19 cellular contexts compared by ENCODE assay signal in the genomic region with DNA sequence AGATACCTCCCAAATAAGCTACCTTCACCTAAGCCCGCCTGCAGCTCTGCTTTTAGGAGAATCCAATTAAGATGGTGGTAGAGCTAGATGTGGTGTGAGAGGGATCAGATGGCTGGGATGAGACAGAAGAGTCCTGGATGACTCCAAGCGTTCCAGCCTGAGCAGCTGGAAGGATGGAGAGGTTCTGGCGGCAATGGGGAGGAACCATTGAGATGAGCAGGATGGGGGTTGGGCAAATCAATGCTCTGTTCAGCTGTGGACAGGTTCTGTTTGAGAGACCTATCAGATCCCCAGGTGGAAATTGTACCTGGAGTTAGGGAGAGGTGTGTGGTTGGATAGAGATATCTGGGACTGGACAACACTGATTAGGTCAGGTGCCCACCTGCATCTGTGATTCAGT. TPM values are rescaled to one million over a fixed set of nuclear protein-coding genes. Genes with fewer than 3 reads are reported as not detected.
DNase-seq lines count a peak whose midpoint lies in the region; ATAC-seq lines count a peak whose summit lies in the region.
"Had no signal": no experiment of that assay in that cellular context is flagged by ENCODE, and none has a peak within 500 bp of the region (broad histone marks: within the 10 kb centered on the region; RNA-seq: fewer than 3 reads in every experiment).

No MANE protein-coding gene starts in this region.

- H3K4me3 ChIP-seq in BLaER1 (no peak overlapping the region), neuronal stem cell (ENCODE audit: low read length in 2 of 2) (no peak overlapping the region)
- H3K4me3 ChIP-seq: BLaER1 treated with 17β-estradiol and CSF1 and Interleukin-3, amounts not matched to agents 10 nM and 100 nM had no signal

- no peaks in the 10 kb centered on the region for H3K9me3 Mint-ChIP-seq in activated T-cell treated with anti-CD3 and anti-CD28 coated beads, Interleukin-2, amount 50 U/mL, for 4 hours
- H3K9me3 Mint-ChIP-seq: CD8-positive, alpha-beta T cell had no signal

- H3K9ac ChIP-seq in BLaER1, result no peak overlapping the region
- H3K9ac ChIP-seq in neuronal stem cell (ENCODE audit: low read depth, low read length, poor library complexity), result no peak overlapping the region
- H3K9ac ChIP-seq: BLaER1 treated with 17β-estradiol and CSF1 and Interleukin-3, amounts not matched to agents 10 nM and 100 nM had no signal

- H3K79me1 ChIP-seq in neuronal stem cell (ENCODE audit: low read depth, low read length), result no peaks in the 10 kb centered on the region

- peaks cover 96% of the 10 kb centered on the region for H3K4me1 ChIP-seq in BLaER1
- H3K4me1 ChIP-seq in neuronal stem cell (ENCODE audit: control insufficient read depth in 2 of 2, insufficient read depth in 1 of 2, low read depth in 1 of 2, low read length in 2 of 2), result no peaks in the 10 kb centered on the region

- H3K9me3 ChIP-seq in BLaER1 (no peaks in the 10 kb centered on the region), neuronal stem cell (replicated peaks in 1 of 2; ENCODE audit: control insufficient read depth in 2 of 2, insufficient read depth in 1 of 2, low read depth in 1 of 2, low read length in 2 of 2) (peaks cover 0 to 33% of the 10 kb centered on the region in 2 donors)
- H3K9me3 ChIP-seq: BLaER1 treated with 17β-estradiol and CSF1 and Interleukin-3, amounts not matched to agents 10 nM and 100 nM had no signal

- peaks cover 8% of the 10 kb centered on the region for H3K27me3 Mint-ChIP-seq in activated T-cell treated with anti-CD3 and anti-CD28 coated beads, Interleukin-2, amount 50 U/mL, for 4 hours (ENCODE audit: low read depth)

- H3K27ac ChIP-seq in BLaER1 (no peak overlapping the region), caudate nucleus (ENCODE audit: low read depth, low read length) (peak overlapping the region; percentile 91), neuronal stem cell (replicated peaks; ENCODE audit: low read length) (no peak overlapping the region), temporal lobe (ENCODE audit: low read depth, low read length) (peak overlapping the region; percentile 98)

- no peak overlapping the region for H3K4ac ChIP-seq in neuronal stem cell (ENCODE audit: low read length)

- H3K23ac ChIP-seq in neuronal stem cell (ENCODE audit: low read depth, low read length, poor library complexity), result no peak overlapping the region

- H4K8ac ChIP-seq in neuronal stem cell (ENCODE audit: low read depth, low read length), result no peak overlapping the region

- no peaks in the 10 kb centered on the region for H3K36me3 Mint-ChIP-seq in activated T-cell treated with anti-CD3 and anti-CD28 coated beads, Interleukin-2, amount 50 U/mL, for 4 hours (ENCODE audit: insufficient read depth)
- H3K36me3 Mint-ChIP-seq: CD8-positive, alpha-beta T cell had no signal

- H3K14ac ChIP-seq in neuronal stem cell (ENCODE audit: low read length), result peak overlapping the region; percentile 48

- H2AK5ac ChIP-seq in neuronal stem cell (ENCODE audit: low read depth, low read length), result no peak overlapping the region

- no peak overlapping the region for H3K18ac ChIP-seq in neuronal stem cell (ENCODE audit: low read length)

- H3K4me2 ChIP-seq in BLaER1, result peak overlapping the region; percentile 3; the same call in 1 of the 2 replicates
- H3K4me2 ChIP-seq in neuronal stem cell (ENCODE audit: insufficient read depth, low read length, poor library complexity, severe bottlenecking), result no peak overlapping the region

- H4K91ac ChIP-seq in neuronal stem cell (ENCODE audit: low read depth, low read length, poor library complexity), result no peak overlapping the region

- WGBS in neuronal stem cell (ENCODE audit: extremely low coverage in 2 of 2, insufficient read length in 2 of 2, insufficient replicate concordance in 1 of 2), 2 donors, result no CpG with 5 or more reads among the region's 3 CpGs

- ATAC-seq in HG03135 (IDR thresholded peaks at IDR 0.05; ENCODE audit: unreplicated experiment), result no peak
- no peak for ATAC-seq in activated T-cell treated with anti-CD3 and anti-CD28 coated beads, Interleukin-2, amount 50 U/mL, for 4 hours
- ATAC-seq: CD8-positive, alpha-beta T cell; HCT116; HepG2 had no signal

- H2BK15ac ChIP-seq in neuronal stem cell (ENCODE audit: low read length), result no peak overlapping the region

- H2AFZ ChIP-seq in neuronal stem cell (ENCODE audit: low read length), result no peak overlapping the region

- H3K27me3 ChIP-seq in BLaER1, result no peaks in the 10 kb centered on the region
- H3K27me3 ChIP-seq in neuronal stem cell (ENCODE audit: control insufficient read depth in 3 of 3, insufficient read depth in 3 of 3, low read depth in 1 of 3, low read length in 3 of 3), result peaks cover 0 to 3% (median 0%) of the 10 kb centered on the region in 3 experiments
- H3K27me3 ChIP-seq: BLaER1 treated with 17β-estradiol and CSF1 and Interleukin-3, amounts not matched to agents 10 nM and 100 nM had no signal

- no peak overlapping the region for H2BK5ac ChIP-seq in neuronal stem cell (ENCODE audit: low read length)

- peak in 2 of 61 donors; percentile 15 to 28 for DNase-seq in caudate nucleus (lab: John Stamatoyannopoulos, UW)
- DNase-seq in neuronal stem cell (ENCODE audit: low spot score), result no peak
- DNase-seq in activated T-cell treated with anti-CD3 and anti-CD28 coated beads, Interleukin-2, amount 50 U/mL, for 4 hours, result no peak
- no peak for DNase-seq in NCI-H82 treated with DMSO at 0.1 percent for 48 hours (lab: John Stamatoyannopoulos, UW; ENCODE audit: unreplicated experiment)
- DNase-seq: 8988T; Calu3; CD8-positive, alpha-beta T cell; DMS79 treated with DMSO at 0.1 percent for 48 hours; GF-D8; GOT3; H7; HFFc6 had no signal

- peaks cover 100% of the 10 kb centered on the region for H3K36me3 ChIP-seq in BLaER1
- H3K36me3 ChIP-seq in neuronal stem cell (replicated peaks in 1 of 2; ENCODE audit: control insufficient read depth in 2 of 2, insufficient read depth in 2 of 2, low read length in 2 of 2), result no peaks in the 10 kb centered on the region

- H2BK120ac ChIP-seq in neuronal stem cell (ENCODE audit: low read depth, low read length), result no peak overlapping the region

- peaks cover 100% of the 10 kb centered on the region for H4K20me1 ChIP-seq in BLaER1

- H3K4me3 Mint-ChIP-seq in activated T-cell treated with anti-CD3 and anti-CD28 coated beads, Interleukin-2, amount 50 U/mL, for 4 hours, result no peak overlapping the region
- H3K4me3 Mint-ChIP-seq: CD8-positive, alpha-beta T cell; HFFc6 had no signal

- no peak overlapping the region for H2BK12ac ChIP-seq in neuronal stem cell (ENCODE audit: low read length)

- H3K4me1 Mint-ChIP-seq in activated T-cell treated with anti-CD3 and anti-CD28 coated beads, Interleukin-2, amount 50 U/mL, for 4 hours (ENCODE audit: low read depth), result no peaks in the 10 kb centered on the region

RNA-seq across cellular contexts. Expression of gene PHACTR3, which starts 23.0 kb away (rescaled TPM):
- 0.28 TPM for polyA plus RNA-seq in neuronal stem cell (2013, experiment 1 of 2)
- polyA plus RNA-seq in neuronal stem cell (2013, experiment 2 of 2), result 0.22 TPM
- total RNA-seq in temporal lobe, result 31.0 TPM
- total RNA-seq in activated T-cell treated with anti-CD3 and anti-CD28 coated beads, Interleukin-2, amount 50 U/mL, for 4 hours, result under 1 TPM in 1 of 3 donors, not detected in 2; 0.11 TPM
- total RNA-seq: CD8-positive, alpha-beta T cell; HepG2; HFFc6 had no signal
- polyA plus RNA-seq: AG04450, HepG2 had no signal

Comparison
In these comparisons a context has a peak if more than half of its experiments do, and no peak if none do; other contexts are left out.
1. H3K27ac ChIP-seq: peak in caudate nucleus (single experiment) and temporal lobe (single experiment); none in BLaER1 (single experiment) and neuronal stem cell (single experiment).
2. RNA of gene PHACTR3, which starts 23.0 kb away (total RNA-seq): 31.0 TPM in temporal lobe (single experiment); 0.11 TPM in activated T-cell treated with anti-CD3 and anti-CD28 coated beads, Interleukin-2, amount 50 U/mL, for 4 hours; every median in the first group is over 10 times any median in the second.